Comparison of ENCODE assay signal across 14 cellular contexts in genomic region chr2:144950874-144951560, GRCh38.
DNase-seq lines count a peak whose midpoint lies in the region; ATAC-seq and TF ChIP-seq lines count a peak whose summit lies in the region.
"Had no signal": no experiment of that assay in that cellular context is flagged by ENCODE, and none has a peak within 500 bp of the region (broad histone marks: within the 10 kb centered on the region; RNA-seq: fewer than 3 reads in every experiment).

No MANE protein-coding gene starts in this region.

- in situ Hi-C loops in astrocyte of the spinal cord (cut with HindIII; ENCODE audit: low sequenced_read_pairs): no loop called here

- H3K27me3 ChIP-seq in A673 (replicated peaks; ENCODE audit: insufficient read depth, low read depth, low read length, poor library complexity) (no peaks in the 10 kb centered on the region), thyroid gland (no peaks in the 10 kb centered on the region)
- H3K27me3 ChIP-seq: pancreas, SJCRH30 had no signal

- intact Hi-C loops in A673 (cut with micrococcal nuclease; ENCODE audit: unreplicated experiment): no loop called here
- intact Hi-C loops in thyroid gland (cut with DNase I): no loop called here
- intact Hi-C loops in activated CD4-positive, alpha-beta T cell treated with anti-CD3 and anti-CD28 coated beads for 36 hours (cut with DNase I, micrococcal nuclease): no loop called here

- H3K9me3 ChIP-seq in A673 (ENCODE audit: low read depth, low read length, poor library complexity, severe bottlenecking) (no peaks in the 10 kb centered on the region), thyroid gland (no peaks in the 10 kb centered on the region)
- H3K9me3 ChIP-seq: pancreas, SJCRH30 had no signal

- no peak for ATAC-seq in GM21737 (IDR thresholded peaks at IDR 0.05; ENCODE audit: unreplicated experiment)
- no peak for ATAC-seq in activated CD4-positive, alpha-beta T cell treated with anti-CD3 and anti-CD28 coated beads for 36 hours
- ATAC-seq: left colon had no signal

- H3K27me3 Mint-ChIP-seq in activated CD4-positive, alpha-beta T cell treated with anti-CD3 and anti-CD28 coated beads for 36 hours: peaks cover 2% of the 10 kb centered on the region
- H3K27me3 Mint-ChIP-seq: activated naive CD4-positive, alpha-beta T cell treated with anti-CD3 and anti-CD28 coated beads, Interleukin-2, amount 50 U/mL, for 24 hours had no signal

- H3K27ac Mint-ChIP-seq in activated CD4-positive, alpha-beta T cell treated with anti-CD3 and anti-CD28 coated beads for 36 hours: no peak overlapping the region
- H3K27ac Mint-ChIP-seq: activated CD4-positive, alpha-beta T cell treated with anti-CD3 and anti-CD28 coated beads, Interleukin-2, amount 10 ng/mL, durations not matched to agents 24 days and 14 days; activated naive CD4-positive, alpha-beta T cell treated with anti-CD3 and anti-CD28 coated beads, Interleukin-2, amount 50 U/mL, for 24 hours had no signal

- peak; percentile 73 for DNase-seq in A673 (ENCODE audit: low spot score)
- peak; percentile 69 for DNase-seq in HPDE6-E6E7 (ENCODE audit: extremely low spot score)
- DNase-seq in astrocyte of the spinal cord (ENCODE audit: low read depth, low spot score): peak; percentile 86
- DNase-seq in iPS-NIHi7 (ENCODE audit: extremely low spot score): peak; percentile 17
- DNase-seq in OCI-M1 (lab: John Stamatoyannopoulos, UW): no peak
- DNase-seq in thyroid gland: no peak
- DNase-seq in activated CD4-positive, alpha-beta T cell treated with anti-CD3 and anti-CD28 coated beads for 36 hours: no peak
- DNase-seq: activated CD4-positive, alpha-beta T cell treated with anti-CD3 and anti-CD28 coated beads, Interleukin-2, amount 10 ng/mL, durations not matched to agents 24 days and 14 days; left colon; NCI-H2107; pancreas had no signal

- H3K36me3 ChIP-seq in A673 (ENCODE audit: insufficient read depth, low read length, poor library complexity, severe bottlenecking) (no peaks in the 10 kb centered on the region), thyroid gland (no peaks in the 10 kb centered on the region)
- H3K36me3 ChIP-seq: pancreas, SJCRH30 had no signal

- no peaks in the 10 kb centered on the region for H3K36me3 Mint-ChIP-seq in activated CD4-positive, alpha-beta T cell treated with anti-CD3 and anti-CD28 coated beads for 36 hours (ENCODE audit: low read depth)
- H3K36me3 Mint-ChIP-seq: activated naive CD4-positive, alpha-beta T cell treated with anti-CD3 and anti-CD28 coated beads, Interleukin-2, amount 50 U/mL, for 24 hours had no signal

- POLR2A ChIA-PET in A673 (lab: Charles Lee; ENCODE audit: low non-redundant PET): no interaction called here
- POLR2A ChIA-PET in activated CD4-positive, alpha-beta T cell treated with anti-CD3 and anti-CD28 coated beads for 36 hours (lab: Charles Lee): no interaction called here

- H3K9me3 Mint-ChIP-seq in activated CD4-positive, alpha-beta T cell treated with anti-CD3 and anti-CD28 coated beads for 36 hours (ENCODE audit: low read depth): no peaks in the 10 kb centered on the region
- H3K9me3 Mint-ChIP-seq: activated CD4-positive, alpha-beta T cell treated with anti-CD3 and anti-CD28 coated beads, Interleukin-2, amount 10 ng/mL, durations not matched to agents 24 days and 14 days; activated naive CD4-positive, alpha-beta T cell treated with anti-CD3 and anti-CD28 coated beads, Interleukin-2, amount 50 U/mL, for 24 hours had no signal

- H3K4me1 ChIP-seq in A673 (ENCODE audit: insufficient read depth, low read length, poor library complexity, severe bottlenecking) (peaks cover 30% of the 10 kb centered on the region), thyroid gland (no peaks in the 10 kb centered on the region)
- H3K4me1 ChIP-seq: pancreas had no signal

- H3K4me1 Mint-ChIP-seq in activated CD4-positive, alpha-beta T cell treated with anti-CD3 and anti-CD28 coated beads for 36 hours: no peaks in the 10 kb centered on the region
- H3K4me1 Mint-ChIP-seq: activated CD4-positive, alpha-beta T cell treated with anti-CD3 and anti-CD28 coated beads, Interleukin-2, amount 10 ng/mL, durations not matched to agents 24 days and 14 days; activated naive CD4-positive, alpha-beta T cell treated with anti-CD3 and anti-CD28 coated beads, Interleukin-2, amount 50 U/mL, for 24 hours had no signal

- no peak overlapping the region for H3K4me3 Mint-ChIP-seq in activated CD4-positive, alpha-beta T cell treated with anti-CD3 and anti-CD28 coated beads for 36 hours
- H3K4me3 Mint-ChIP-seq: activated CD4-positive, alpha-beta T cell treated with anti-CD3 and anti-CD28 coated beads, Interleukin-2, amount 10 ng/mL, durations not matched to agents 24 days and 14 days; activated naive CD4-positive, alpha-beta T cell treated with anti-CD3 and anti-CD28 coated beads, Interleukin-2, amount 50 U/mL, for 24 hours had no signal

- no peak for TF ChIP-seq CTCF in A673 (conservative IDR thresholded peaks at IDR 0.05; ENCODE audit: low read depth, low read length)
- no peak for TF ChIP-seq CTCF in astrocyte of the spinal cord (IDR thresholded peaks at IDR 0.05; ENCODE audit: low read depth, low read length)
- TF ChIP-seq CTCF in thyroid gland (IDR thresholded peaks at IDR 0.05): no peak

- H3K4me3 ChIP-seq in A673 (ENCODE audit: low read depth, low read length, poor library complexity, severe bottlenecking) (no peak overlapping the region), astrocyte of the spinal cord (ENCODE audit: low read depth, low read length) (no peak overlapping the region), thyroid gland (replicated peaks in 1 of 3) (no peak overlapping the region)
- H3K4me3 ChIP-seq: pancreas, SJCRH30 had no signal

- CTCF ChIA-PET in A673 (lab: Charles Lee): no interaction called here
- CTCF ChIA-PET in activated CD4-positive, alpha-beta T cell treated with anti-CD3 and anti-CD28 coated beads for 36 hours (lab: Charles Lee): no interaction called here

- no TSS peak for BruUV-seq in A673 (replicated peaks; lab: Mats Ljungman, UMichigan)

- H3K27ac ChIP-seq in A673 (ENCODE audit: low read depth, low read length, poor library complexity, severe bottlenecking) (no peak overlapping the region), thyroid gland (no peak overlapping the region)
- H3K27ac ChIP-seq: pancreas, SJCRH30 had no signal

- no peak for TF ChIP-seq POLR2A in thyroid gland (IDR thresholded peaks at IDR 0.05)

- 95 to 98% methylated on average over 3 of the region's 3 CpGs for WGBS in thyroid gland, 2 donors

Comparison
In these comparisons a context has a peak if more than half of its experiments do, and no peak if none do; other contexts are left out.
1. DNase-seq: peak in A673 (single experiment), HPDE6-E6E7 (single experiment), astrocyte of the spinal cord (single experiment) and iPS-NIHi7 (single experiment); none in OCI-M1 (single experiment), thyroid gland (0 of 2) and activated CD4-positive, alpha-beta T cell treated with anti-CD3 and anti-CD28 coated beads for 36 hours (single experiment).